In the genomic region with DNA sequence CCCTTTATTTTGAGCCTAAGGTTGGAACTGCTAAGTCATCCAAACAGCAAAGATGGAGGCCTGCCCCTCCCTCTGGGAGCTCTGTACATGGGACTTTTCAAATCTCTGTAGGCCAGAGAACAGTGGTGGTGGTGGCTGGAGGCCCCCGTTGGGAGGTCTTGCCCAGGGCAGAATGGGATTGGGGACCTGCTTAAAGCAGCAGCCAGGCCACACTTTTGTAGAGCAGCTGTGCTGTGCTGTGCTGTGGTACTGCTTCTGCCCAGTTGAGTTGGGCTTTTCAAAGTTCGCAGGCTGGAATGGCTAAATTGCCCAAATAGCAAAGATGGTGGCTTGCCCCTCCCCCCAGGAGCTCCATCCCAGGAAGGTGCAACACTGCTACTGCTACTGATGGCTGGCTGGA, we compare ENCODE assay signal across 24 cellular contexts.
DNase-seq lines count a peak whose midpoint lies in the region; ATAC-seq and TF ChIP-seq lines count a peak whose summit lies in the region.
"Had no signal": no experiment of that assay in that cellular context is flagged by ENCODE, and none has a peak within 500 bp of the region (broad histone marks: within the 10 kb centered on the region; RNA-seq: fewer than 3 reads in every experiment).

No MANE protein-coding gene starts in this region.

- H3K9me3 Mint-ChIP-seq in GM23338 (no peaks in the 10 kb centered on the region), HFFc6 (peaks cover 2% of the 10 kb centered on the region)

- H3K4me3 Mint-ChIP-seq in GM23338 (no peak overlapping the region), HFFc6 (no peak overlapping the region)
- H3K4me3 Mint-ChIP-seq: CD14-positive monocyte; CD4-positive, alpha-beta memory T cell; CD4-positive, CD25-positive, alpha-beta regulatory T cell; CD8-positive, alpha-beta memory T cell had no signal

- no peak overlapping the region for H3K4me2 ChIP-seq in GM23338
- no peak overlapping the region for H3K4me2 ChIP-seq in neuronal stem cell (ENCODE audit: insufficient read depth, low read length, poor library complexity, severe bottlenecking)
- H3K4me2 ChIP-seq: BLaER1 had no signal

- no peaks in the 10 kb centered on the region; the same call in 2 of the 3 replicates for H3K4me1 Mint-ChIP-seq in GM23338
- H3K4me1 Mint-ChIP-seq in HFFc6 (ENCODE audit: low read depth): no peaks in the 10 kb centered on the region
- H3K4me1 Mint-ChIP-seq: CD14-positive monocyte; CD4-positive, alpha-beta memory T cell; CD4-positive, CD25-positive, alpha-beta regulatory T cell; CD8-positive, alpha-beta memory T cell had no signal

- H2AK5ac ChIP-seq in neuronal stem cell (ENCODE audit: low read depth, low read length): no peak overlapping the region

- no peak overlapping the region for H2BK120ac ChIP-seq in neuronal stem cell (ENCODE audit: low read depth, low read length)

- H3K36me3 Mint-ChIP-seq in GM23338 (ENCODE audit: low read depth) (no peaks in the 10 kb centered on the region), HFFc6 (ENCODE audit: low read depth) (no peaks in the 10 kb centered on the region)
- H3K36me3 Mint-ChIP-seq: CD14-positive monocyte; CD4-positive, alpha-beta memory T cell; CD4-positive, CD25-positive, alpha-beta regulatory T cell; CD8-positive, alpha-beta memory T cell had no signal

- H2AFZ ChIP-seq in GM23338: no peak overlapping the region
- peak overlapping the region; percentile 59 for H2AFZ ChIP-seq in neuronal stem cell (ENCODE audit: low read length)

- no peaks in the 10 kb centered on the region for H3F3A ChIP-seq in GM23338 (replicated peaks; ENCODE audit: low read depth)

- no peak for ATAC-seq in GM23338

- H2BK5ac ChIP-seq in neuronal stem cell (ENCODE audit: low read length): no peak overlapping the region

- 0 out of 2 replicates have a peak, but pooled peaks cover 5% of the 10 kb centered on the region for H3K9me2 ChIP-seq in GM23338 (ENCODE audit: insufficient read depth)

- H3K27me3 ChIP-seq in GM23338 (ENCODE audit: insufficient read depth): no peaks in the 10 kb centered on the region
- H3K27me3 ChIP-seq in neuronal stem cell (ENCODE audit: control insufficient read depth in 3 of 3, insufficient read depth in 3 of 3, low read depth in 1 of 3, low read length in 3 of 3): no peaks in the 10 kb centered on the region
- no peaks in the 10 kb centered on the region for H3K27me3 ChIP-seq in spleen (replicated peaks in 1 of 7)
- no peaks in the 10 kb centered on the region for H3K27me3 ChIP-seq in MG63
- H3K27me3 ChIP-seq: BE2C, BLaER1 had no signal

- no peak overlapping the region for H3K4me3 ChIP-seq in GM23338
- H3K4me3 ChIP-seq in neuronal stem cell (ENCODE audit: low read length in 2 of 2): no peak overlapping the region
- H3K4me3 ChIP-seq in spleen: no peak overlapping the region
- no peak overlapping the region for H3K4me3 ChIP-seq in MG63
- H3K4me3 ChIP-seq: BLaER1 had no signal

- no peak overlapping the region for H2BK15ac ChIP-seq in neuronal stem cell (ENCODE audit: low read length)

- H3K79me1 ChIP-seq in neuronal stem cell (ENCODE audit: low read depth, low read length): no peaks in the 10 kb centered on the region

- intact Hi-C loops in spleen (cut with DNase I; ENCODE audit: low total_unique reads): no loop called here

- no peak overlapping the region for H4K8ac ChIP-seq in neuronal stem cell (ENCODE audit: low read depth, low read length)

- no CpG with 5 or more reads among the region's 2 CpGs for WGBS in neuronal stem cell (ENCODE audit: extremely low coverage in 2 of 2, insufficient read length in 2 of 2, insufficient replicate concordance in 1 of 2), 2 donors
- 67 to 94% (median 83%) methylated on average over 2 of the region's 2 CpGs for WGBS in spleen, 5 donors

- H4K20me1 ChIP-seq in GM23338 (replicated peaks; ENCODE audit: insufficient read depth): no peaks in the 10 kb centered on the region
- H4K20me1 ChIP-seq: BLaER1 had no signal

- H3K27ac ChIP-seq in GM23338 (ENCODE audit: low read depth) (no peak overlapping the region), neuronal stem cell (replicated peaks; ENCODE audit: low read length) (no peak overlapping the region), spleen (no peak overlapping the region)
- H3K27ac ChIP-seq: BLaER1 had no signal

- no peak overlapping the region for H3K18ac ChIP-seq in neuronal stem cell (ENCODE audit: low read length)

- H3K14ac ChIP-seq in neuronal stem cell (ENCODE audit: low read length): no peak overlapping the region

- H3K79me2 ChIP-seq in GM23338 (replicated peaks; ENCODE audit: insufficient read depth): no peaks in the 10 kb centered on the region

- no peak overlapping the region for H2BK12ac ChIP-seq in neuronal stem cell (ENCODE audit: low read length)

- H3K27me3 Mint-ChIP-seq in GM23338 (ENCODE audit: insufficient read depth, low read depth, poor library complexity) (no peaks in the 10 kb centered on the region), HFFc6 (ENCODE audit: insufficient read depth) (no peaks in the 10 kb centered on the region)
- H3K27me3 Mint-ChIP-seq: CD4-positive, alpha-beta memory T cell; CD4-positive, CD25-positive, alpha-beta regulatory T cell; CD8-positive, alpha-beta memory T cell had no signal

- H3K36me3 ChIP-seq in GM23338 (ENCODE audit: insufficient read depth) (no peaks in the 10 kb centered on the region), neuronal stem cell (replicated peaks in 1 of 2; ENCODE audit: control insufficient read depth in 2 of 2, insufficient read depth in 2 of 2, low read length in 2 of 2) (no peaks in the 10 kb centered on the region), spleen (no peaks in the 10 kb centered on the region), MG63 (no peaks in the 10 kb centered on the region)
- H3K36me3 ChIP-seq: BE2C, BLaER1 had no signal

- H3K9ac ChIP-seq in neuronal stem cell (ENCODE audit: low read depth, low read length, poor library complexity): no peak overlapping the region
- H3K9ac ChIP-seq: BLaER1 had no signal

- H3K9me3 ChIP-seq in neuronal stem cell (replicated peaks in 1 of 2; ENCODE audit: control insufficient read depth in 2 of 2, insufficient read depth in 1 of 2, low read depth in 1 of 2, low read length in 2 of 2) (no peaks in the 10 kb centered on the region), spleen (peaks cover 0 to 12% (median 0%) of the 10 kb centered on the region in 8 donors), MG63 (no peaks in the 10 kb centered on the region)
- H3K9me3 ChIP-seq: BE2C, BLaER1 had no signal

- H3K4me1 ChIP-seq in GM23338 (ENCODE audit: insufficient read depth) (no peaks in the 10 kb centered on the region), neuronal stem cell (ENCODE audit: control insufficient read depth in 2 of 2, insufficient read depth in 1 of 2, low read depth in 1 of 2, low read length in 2 of 2) (no peaks in the 10 kb centered on the region), spleen (no peaks in the 10 kb centered on the region)
- H3K4me1 ChIP-seq: BE2C, BLaER1 had no signal

- no peak for TF ChIP-seq CTCF in GM23338 (conservative IDR thresholded peaks at IDR 0.05; ENCODE audit: low read depth in 2 of 2)
- TF ChIP-seq CTCF in spleen (IDR thresholded peaks at IDR 0.05 in 8 of 11, conservative IDR thresholded peaks at IDR 0.05 in 3 of 11): no peak
- TF ChIP-seq CTCF in HFFc6 (IDR thresholded peaks at IDR 0.05): no peak

- H4K91ac ChIP-seq in neuronal stem cell (ENCODE audit: low read depth, low read length, poor library complexity): no peak overlapping the region

- TF ChIP-seq POLR2A in spleen (IDR thresholded peaks at IDR 0.05): no peak

- 0 out of 2 replicates have a peak overlapping the region, but pooled peaks have one; percentile 28 for H3K27ac Mint-ChIP-seq in GM23338
- H3K27ac Mint-ChIP-seq in HFFc6: no peak overlapping the region
- H3K27ac Mint-ChIP-seq: CD14-positive monocyte; CD4-positive, alpha-beta memory T cell; CD4-positive, CD25-positive, alpha-beta regulatory T cell; CD8-positive, alpha-beta memory T cell had no signal

- H3K4ac ChIP-seq in neuronal stem cell (ENCODE audit: low read length): no peak overlapping the region

- peak; percentile 1 for DNase-seq in ELF-1 (ENCODE audit: low read depth, low spot score)
- DNase-seq in GM23338 (ENCODE audit: low spot score): no peak
- no peak for DNase-seq in neuronal stem cell (ENCODE audit: low spot score)
- peak; percentile 41 for DNase-seq in spleen
- DNase-seq in HFFc6: no peak
- DNase-seq in MG63: no peak
- DNase-seq in NCI-H128 (lab: John Stamatoyannopoulos, UW; ENCODE audit: unreplicated experiment): no peak
- DNase-seq: 8988T; ACHN; BE2C; C1 segment of cervical spinal cord; CD4-positive, alpha-beta memory T cell; CD4-positive, CD25-positive, alpha-beta regulatory T cell; CD8-positive, alpha-beta memory T cell; COR-L47; DMS 273 treated with DMSO at 0.1 percent for 48 hours; DMS153; DMS53; DMS79; DND-41; EL; GF-D8 had no signal

- H3K23ac ChIP-seq in neuronal stem cell (ENCODE audit: low read depth, low read length, poor library complexity): no peak overlapping the region

TF ChIP-seq in GM23338, 12 proteins besides CTCF, POLR2A, EP300 and RAD21:
- TF ChIP-seq CREB1 (CRISPR knock-in tag; IDR thresholded peaks at IDR 0.05; ENCODE audit: low read depth) (no peak), EZH2phosphoT487 (IDR thresholded peaks at IDR 0.05; ENCODE audit: unreplicated experiment) (no peak), ZNF114 (CRISPR knock-in tag; IDR thresholded peaks at IDR 0.05) (no peak), EZH2 (IDR thresholded peaks at IDR 0.05; ENCODE audit: low read depth, unreplicated experiment) (no peak)
- TF ChIP-seq, protein P1, sequence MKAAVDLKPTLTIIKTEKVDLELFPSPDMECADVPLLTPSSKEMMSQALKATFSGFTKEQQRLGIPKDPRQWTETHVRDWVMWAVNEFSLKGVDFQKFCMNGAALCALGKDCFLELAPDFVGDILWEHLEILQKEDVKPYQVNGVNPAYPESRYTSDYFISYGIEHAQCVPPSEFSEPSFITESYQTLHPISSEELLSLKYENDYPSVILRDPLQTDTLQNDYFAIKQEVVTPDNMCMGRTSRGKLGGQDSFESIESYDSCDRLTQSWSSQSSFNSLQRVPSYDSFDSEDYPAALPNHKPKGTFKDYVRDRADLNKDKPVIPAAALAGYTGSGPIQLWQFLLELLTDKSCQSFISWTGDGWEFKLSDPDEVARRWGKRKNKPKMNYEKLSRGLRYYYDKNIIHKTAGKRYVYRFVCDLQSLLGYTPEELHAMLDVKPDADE (IDR thresholded peaks at IDR 0.05): no peak

Comparison
In these comparisons a context has a peak if more than half of its experiments do, and no peak if none do; other contexts are left out.
1. DNase-seq: peak in ELF-1 (single experiment) and spleen (single experiment); none in GM23338 (single experiment), neuronal stem cell (single experiment), HFFc6 (single experiment), MG63 (single experiment) and NCI-H128 (single experiment).